In the genomic region with DNA sequence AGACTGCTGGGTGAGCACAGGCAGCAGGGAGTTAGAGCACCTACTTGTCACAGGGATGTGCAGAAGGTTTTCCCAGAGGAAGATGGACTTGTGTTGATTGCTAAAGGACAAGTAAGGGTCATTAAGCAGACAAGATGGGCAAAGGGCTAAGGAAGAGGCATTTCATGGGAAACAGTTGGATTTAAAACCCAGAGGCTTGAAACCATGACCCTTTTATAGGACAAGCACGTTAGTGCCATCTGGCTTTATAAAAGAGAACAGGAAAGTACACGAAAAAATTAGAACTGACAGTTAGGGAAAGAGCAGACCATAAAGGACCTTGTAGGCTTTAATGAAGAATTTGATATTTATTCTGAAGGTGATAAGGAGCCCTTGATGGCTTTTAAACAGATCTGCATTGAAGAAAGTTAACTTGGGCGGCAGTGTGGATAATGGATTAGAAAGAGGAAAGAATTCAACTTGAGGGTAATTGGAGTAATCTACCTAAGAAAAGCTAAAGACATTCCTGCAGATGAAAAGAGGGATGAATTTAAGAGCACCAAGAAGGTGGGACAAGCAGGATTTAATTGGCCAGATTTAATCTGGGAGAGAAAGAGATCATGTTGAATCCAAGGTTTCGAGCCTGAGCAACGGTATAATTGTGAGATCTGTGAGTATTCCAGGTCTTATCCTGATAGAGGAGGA, we compare ENCODE assay signal across 2 cellular contexts.
TF ChIP-seq lines count a peak whose summit lies in the region.

No MANE protein-coding gene starts in this region.

TF ChIP-seq in liver, 16 proteins besides CTCF, POLR2A, EP300 and RAD21:
- TF ChIP-seq HNF4A (conservative IDR thresholded peaks at IDR 0.05): no peak
- no peak for TF ChIP-seq FOXA2 (IDR thresholded peaks at IDR 0.05)
- TF ChIP-seq GABPA (IDR thresholded peaks at IDR 0.05 in 1 of 2, conservative IDR thresholded peaks at IDR 0.05 in 1 of 2): no peak

TF ChIP-seq in HepG2, 621 proteins besides CTCF, POLR2A, EP300 and RAD21:
- TF ChIP-seq ATF7-NPFF (CRISPR knock-in tag; IDR thresholded peaks at IDR 0.05; ENCODE audit: low read depth) (no peak), ZNF33B (CRISPR knock-in tag; IDR thresholded peaks at IDR 0.05) (no peak), ZFP90 (CRISPR knock-in tag; IDR thresholded peaks at IDR 0.05; ENCODE audit: borderline replicate concordance) (no peak), ZC3H13 (CRISPR knock-in tag; IDR thresholded peaks at IDR 0.05) (no peak), NRL (CRISPR knock-in tag; IDR thresholded peaks at IDR 0.05; ENCODE audit: borderline replicate concordance) (no peak), KAT8 (CRISPR knock-in tag; IDR thresholded peaks at IDR 0.05) (no peak), RFXAP (CRISPR knock-in tag; IDR thresholded peaks at IDR 0.05; ENCODE audit: borderline replicate concordance) (no peak), SIX4 (CRISPR knock-in tag; IDR thresholded peaks at IDR 0.05) (no peak), POLR2AphosphoS5 (IDR thresholded peaks at IDR 0.05; ENCODE audit: low read depth, low read length) (no peak), KDM5B (CRISPR knock-in tag; IDR thresholded peaks at IDR 0.05; ENCODE audit: borderline replicate concordance) (no peak), ESRRA (CRISPR knock-in tag; IDR thresholded peaks at IDR 0.05; ENCODE audit: low read depth) (no peak)
- TF ChIP-seq, protein P1, sequence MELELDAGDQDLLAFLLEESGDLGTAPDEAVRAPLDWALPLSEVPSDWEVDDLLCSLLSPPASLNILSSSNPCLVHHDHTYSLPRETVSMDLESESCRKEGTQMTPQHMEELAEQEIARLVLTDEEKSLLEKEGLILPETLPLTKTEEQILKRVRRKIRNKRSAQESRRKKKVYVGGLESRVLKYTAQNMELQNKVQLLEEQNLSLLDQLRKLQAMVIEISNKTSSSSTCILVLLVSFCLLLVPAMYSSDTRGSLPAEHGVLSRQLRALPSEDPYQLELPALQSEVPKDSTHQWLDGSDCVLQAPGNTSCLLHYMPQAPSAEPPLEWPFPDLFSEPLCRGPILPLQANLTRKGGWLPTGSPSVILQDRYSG (CRISPR knock-in tag; IDR thresholded peaks at IDR 0.05): no peak
- TF ChIP-seq, protein P2, sequence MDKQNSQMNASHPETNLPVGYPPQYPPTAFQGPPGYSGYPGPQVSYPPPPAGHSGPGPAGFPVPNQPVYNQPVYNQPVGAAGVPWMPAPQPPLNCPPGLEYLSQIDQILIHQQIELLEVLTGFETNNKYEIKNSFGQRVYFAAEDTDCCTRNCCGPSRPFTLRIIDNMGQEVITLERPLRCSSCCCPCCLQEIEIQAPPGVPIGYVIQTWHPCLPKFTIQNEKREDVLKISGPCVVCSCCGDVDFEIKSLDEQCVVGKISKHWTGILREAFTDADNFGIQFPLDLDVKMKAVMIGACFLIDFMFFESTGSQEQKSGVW (CRISPR knock-in tag; IDR thresholded peaks at IDR 0.05; ENCODE audit: borderline replicate concordance): no peak
- TF ChIP-seq, protein P3, sequence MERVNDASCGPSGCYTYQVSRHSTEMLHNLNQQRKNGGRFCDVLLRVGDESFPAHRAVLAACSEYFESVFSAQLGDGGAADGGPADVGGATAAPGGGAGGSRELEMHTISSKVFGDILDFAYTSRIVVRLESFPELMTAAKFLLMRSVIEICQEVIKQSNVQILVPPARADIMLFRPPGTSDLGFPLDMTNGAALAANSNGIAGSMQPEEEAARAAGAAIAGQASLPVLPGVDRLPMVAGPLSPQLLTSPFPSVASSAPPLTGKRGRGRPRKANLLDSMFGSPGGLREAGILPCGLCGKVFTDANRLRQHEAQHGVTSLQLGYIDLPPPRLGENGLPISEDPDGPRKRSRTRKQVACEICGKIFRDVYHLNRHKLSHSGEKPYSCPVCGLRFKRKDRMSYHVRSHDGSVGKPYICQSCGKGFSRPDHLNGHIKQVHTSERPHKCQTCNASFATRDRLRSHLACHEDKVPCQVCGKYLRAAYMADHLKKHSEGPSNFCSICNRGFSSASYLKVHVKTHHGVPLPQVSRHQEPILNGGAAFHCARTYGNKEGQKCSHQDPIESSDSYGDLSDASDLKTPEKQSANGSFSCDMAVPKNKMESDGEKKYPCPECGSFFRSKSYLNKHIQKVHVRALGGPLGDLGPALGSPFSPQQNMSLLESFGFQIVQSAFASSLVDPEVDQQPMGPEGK (CRISPR knock-in tag; IDR thresholded peaks at IDR 0.05): no peak
